Comparison of ENCODE assay signal across 8 cellular contexts in genomic region chr3:136751259-136752045, GRCh38. TPM values are rescaled to one million over a fixed set of nuclear protein-coding genes. Genes with fewer than 3 reads are reported as not detected.
DNase-seq lines count a peak whose midpoint lies in the region; ATAC-seq and TF ChIP-seq lines count a peak whose summit lies in the region.

No MANE protein-coding gene starts in this region.

- H3K4me3 ChIP-seq in lung = peak overlapping the region; percentile 82

- no peak for TF ChIP-seq CTCF in lung (IDR thresholded peaks at IDR 0.05; ENCODE audit: control extremely low read depth, extremely low read depth)

- DNase-seq in DMS53 (lab: John Stamatoyannopoulos, UW) (peak; percentile 81), DMS53 treated with DMSO at 0.1 percent for 48 hours (lab: John Stamatoyannopoulos, UW; ENCODE audit: unreplicated experiment) (no peak), NCI-H82 treated with DMSO at 0.1 percent for 48 hours (lab: John Stamatoyannopoulos, UW; ENCODE audit: unreplicated experiment) (peak; percentile 74), ecto neural progenitor cell (ENCODE audit: low spot score) (peak; percentile 89), lung (ENCODE audit: low spot score) (peak; percentile 74)
- peak; percentile 71 for DNase-seq in activated CD8-positive, alpha-beta T cell treated with anti-CD3 and anti-CD28 coated beads, Interleukin-2, amount 10 ng/mL, durations not matched to agents 7 days and 5 days
- peak; percentile 30 to 53 (median 38) for DNase-seq in stimulated activated CD4-positive, alpha-beta T cell treated with anti-CD3 and anti-CD28 coated beads, TNF-alpha, amount 100 ng/mL, for 4 hours (ENCODE audit: low read depth in 3 of 3)

- POLR2A ChIA-PET in activated CD8-positive, alpha-beta T cell treated with anti-CD3 and anti-CD28 coated beads, Interleukin-2, amount 10 ng/mL, durations not matched to agents 7 days and 5 days (lab: Charles Lee) = interaction anchor here (0.5 to 2.7 kb wide), 15 partner anchors 14 to 680 kb away, joined by 3 to 68 read pairs (median 5); partner anchors contain the start of genes MSL2 and NCK1

- H3K9me3 Mint-ChIP-seq in activated CD8-positive, alpha-beta T cell treated with anti-CD3 and anti-CD28 coated beads, Interleukin-2, amount 10 ng/mL, durations not matched to agents 7 days and 5 days (ENCODE audit: insufficient read depth) = no peaks in the 10 kb centered on the region

- ATAC-seq in HG03432 (IDR thresholded peaks at IDR 0.05; ENCODE audit: unreplicated experiment) (peak; percentile 24), lung (ENCODE audit: insufficient read depth, low FRiP score) (peak; percentile 14)
- peak; percentile 20 for ATAC-seq in activated CD8-positive, alpha-beta T cell treated with anti-CD3 and anti-CD28 coated beads, Interleukin-2, amount 10 ng/mL, durations not matched to agents 7 days and 5 days

- 0 to 1% methylated on average over 46 to 77 of the region's 77 CpGs for WGBS in lung, 2 donors

- no peaks in the 10 kb centered on the region for H3K27me3 Mint-ChIP-seq in activated CD8-positive, alpha-beta T cell treated with anti-CD3 and anti-CD28 coated beads, Interleukin-2, amount 10 ng/mL, durations not matched to agents 7 days and 5 days (ENCODE audit: low read depth)

- no peaks in the 10 kb centered on the region for H3K9me3 ChIP-seq in lung (ENCODE audit: control insufficient read depth in 2 of 2, insufficient read depth in 1 of 2, low read length in 1 of 2)

- H3K4me3 Mint-ChIP-seq in activated CD8-positive, alpha-beta T cell treated with anti-CD3 and anti-CD28 coated beads, Interleukin-2, amount 10 ng/mL, durations not matched to agents 7 days and 5 days = peak overlapping the region; percentile 86

- H3K36me3 ChIP-seq in lung (ENCODE audit: control insufficient read depth in 2 of 2, insufficient read depth in 2 of 2, low read length in 2 of 2) = peaks cover 0 to 1% of the 10 kb centered on the region in 2 donors

- H3K36me3 Mint-ChIP-seq in activated CD8-positive, alpha-beta T cell treated with anti-CD3 and anti-CD28 coated beads, Interleukin-2, amount 10 ng/mL, durations not matched to agents 7 days and 5 days (ENCODE audit: low read depth) = peaks cover 12% of the 10 kb centered on the region

- H3K27ac ChIP-seq in lung (ENCODE audit: low read depth in 1 of 2, low read length in 1 of 2) = peak overlapping the region; percentile 97 to 99

- H3K27ac Mint-ChIP-seq in activated CD8-positive, alpha-beta T cell treated with anti-CD3 and anti-CD28 coated beads, Interleukin-2, amount 10 ng/mL, durations not matched to agents 7 days and 5 days = peak overlapping the region; percentile 92

- CTCF ChIA-PET in activated CD8-positive, alpha-beta T cell treated with anti-CD3 and anti-CD28 coated beads, Interleukin-2, amount 10 ng/mL, durations not matched to agents 7 days and 5 days (lab: Charles Lee) = interaction anchor here (0.8 to 9.3 kb wide), 39 partner anchors 17 to 684 kb away, joined by 3 to 176 read pairs (median 5); partner anchors contain the start of gene NCK1

- H3K4me1 Mint-ChIP-seq in activated CD8-positive, alpha-beta T cell treated with anti-CD3 and anti-CD28 coated beads, Interleukin-2, amount 10 ng/mL, durations not matched to agents 7 days and 5 days (ENCODE audit: low read depth) = peaks cover 38% of the 10 kb centered on the region

- H3K27me3 ChIP-seq in lung (ENCODE audit: control insufficient read depth, insufficient read depth) = no peaks in the 10 kb centered on the region

- peaks cover 6 to 10% of the 10 kb centered on the region in 2 donors for H3K4me1 ChIP-seq in lung (ENCODE audit: control insufficient read depth in 2 of 2, insufficient read depth in 2 of 2, low read length in 2 of 2)

RNA-seq across cellular contexts. Expression of gene STAG1, which starts 0.7 kb away (rescaled TPM):
- total RNA-seq in activated CD8-positive, alpha-beta T cell treated with anti-CD3 and anti-CD28 coated beads, Interleukin-2, amount 10 ng/mL, durations not matched to agents 7 days and 5 days = 10 to 100 TPM; 38.7 to 44.7 TPM
- total RNA-seq in lung = 10 to 100 TPM; 29.4 to 90.0 TPM
- polyA plus RNA-seq in lung = 10 to 100 TPM in 1 of 2 donors, 1 to 10 TPM in 1; 8.1 to 11.7 TPM
